Comparison of ENCODE assay signal across 24 cellular contexts in genomic region chr7:13091974-13092707, GRCh38.
"Had no signal": no experiment of that assay in that cellular context is flagged by ENCODE, and none has a peak within 500 bp of the region (broad histone marks: within the 10 kb centered on the region; RNA-seq: fewer than 3 reads in every experiment).

No MANE protein-coding gene starts in this region.

- H3K4me3 Mint-ChIP-seq: activated B cell treated with CpG ODN at 0.5 μM for 24 hours; activated CD4-positive, alpha-beta T cell treated with anti-CD3 and anti-CD28 coated beads for 36 hours; activated naive CD8-positive, alpha-beta T cell treated with anti-CD3 and anti-CD28 coated beads for 36 hours; activated T-cell treated with anti-CD3 and anti-CD28 coated beads, Interleukin-2, amount 50 U/mL, for 24 hours; nephron; stimulated activated effector memory CD8-positive, alpha-beta T cell treated with anti-CD3 and anti-CD28 coated beads, Interleukin-12 subunit alpha, Interleukin-12 subunit beta, amount 100 ng/mL, for 72 hours; stimulated activated naive CD8-positive, alpha-beta T cell treated with anti-CD3 and anti-CD28 coated beads, Interleukin-15, amount 100 ng/mL, for 72 hours had no signal

- H3K36me3 Mint-ChIP-seq: activated naive CD8-positive, alpha-beta T cell treated with anti-CD3 and anti-CD28 coated beads for 36 hours; stimulated activated effector memory CD8-positive, alpha-beta T cell treated with anti-CD3 and anti-CD28 coated beads, Interleukin-12 subunit alpha, Interleukin-12 subunit beta, amount 100 ng/mL, for 72 hours had no signal

- H3K36me3 ChIP-seq: gastrocnemius medialis, neutrophil, ovary, tibial artery had no signal

- H3K9me3 ChIP-seq: gastrocnemius medialis, neutrophil, ovary, psoas muscle, tibial artery had no signal

- H3K4me1 Mint-ChIP-seq: activated CD4-positive, alpha-beta T cell treated with anti-CD3 and anti-CD28 coated beads for 36 hours; activated naive CD8-positive, alpha-beta T cell treated with anti-CD3 and anti-CD28 coated beads for 36 hours; stimulated activated effector memory CD8-positive, alpha-beta T cell treated with anti-CD3 and anti-CD28 coated beads, Interleukin-12 subunit alpha, Interleukin-12 subunit beta, amount 100 ng/mL, for 72 hours; stimulated activated naive CD8-positive, alpha-beta T cell treated with anti-CD3 and anti-CD28 coated beads, Interleukin-15, amount 100 ng/mL, for 72 hours had no signal

- H3K27me3 Mint-ChIP-seq: activated B cell treated with CpG ODN at 0.5 μM for 24 hours had no signal

- H3K9me3 Mint-ChIP-seq: activated B cell treated with CpG ODN at 0.5 μM for 24 hours; activated naive CD8-positive, alpha-beta T cell treated with anti-CD3 and anti-CD28 coated beads for 36 hours; activated T-cell treated with anti-CD3 and anti-CD28 coated beads, Interleukin-2, amount 50 U/mL, for 24 hours; stimulated activated effector memory CD8-positive, alpha-beta T cell treated with anti-CD3 and anti-CD28 coated beads, Interleukin-12 subunit alpha, Interleukin-12 subunit beta, amount 100 ng/mL, for 72 hours had no signal

- H3K4me1 ChIP-seq: gastrocnemius medialis, psoas muscle, tibial artery had no signal

- H3K27ac Mint-ChIP-seq: activated B cell treated with CpG ODN at 0.5 μM for 24 hours; activated CD4-positive, alpha-beta T cell treated with anti-CD3 and anti-CD28 coated beads for 36 hours; activated naive CD8-positive, alpha-beta T cell treated with anti-CD3 and anti-CD28 coated beads for 36 hours; activated T-cell treated with anti-CD3 and anti-CD28 coated beads, Interleukin-2, amount 50 U/mL, for 24 hours; nephron; stimulated activated effector memory CD8-positive, alpha-beta T cell treated with anti-CD3 and anti-CD28 coated beads, Interleukin-12 subunit alpha, Interleukin-12 subunit beta, amount 100 ng/mL, for 72 hours; stimulated activated naive CD8-positive, alpha-beta T cell treated with anti-CD3 and anti-CD28 coated beads, Interleukin-15, amount 100 ng/mL, for 72 hours had no signal

- DNase-seq: activated B cell treated with CpG ODN at 0.5 μM for 24 hours; activated CD4-positive, alpha-beta T cell treated with anti-CD3 and anti-CD28 coated beads for 36 hours; activated CD4-positive, alpha-beta T cell treated with anti-CD3 and anti-CD28 coated beads, Interleukin-2, amount 50 U/mL, for 4 hours; activated CD8-positive, alpha-beta memory T cell treated with anti-CD3 and anti-CD28 coated beads for 24 hours; activated CD8-positive, alpha-beta memory T cell treated with anti-CD3 and anti-CD28 coated beads, Interleukin-2, amount 50 U/mL, for 4 hours; activated naive CD4-positive, alpha-beta T cell treated with Interleukin-2 at 50 U/mL for 16 hours; activated naive CD8-positive, alpha-beta T cell treated with anti-CD3 and anti-CD28 coated beads for 36 hours; activated T-cell treated with anti-CD3 and anti-CD28 coated beads, Interleukin-2, amount 50 U/mL, for 24 hours; amniotic stem cell; cerebellar nuclear complex; cortex of kidney; gastrocnemius medialis; hypothalamus; ovary; psoas muscle; right cardiac atrium; stimulated activated CD4-positive, alpha-beta T cell treated with anti-CD3 and anti-CD28 coated beads, Interleukin-2, amount 100 ng/mL, for 24 hours; stimulated activated naive CD8-positive, alpha-beta T cell treated with anti-CD3 and anti-CD28 coated beads, Interleukin-15, amount 100 ng/mL, for 72 hours; T1000; tibial artery had no signal

- H3K4me3 ChIP-seq: gastrocnemius medialis, ovary, psoas muscle, skin epidermis, tibial artery had no signal

- H3K27ac ChIP-seq: gastrocnemius medialis, neutrophil, ovary, psoas muscle, skin epidermis, tibial artery had no signal

- ATAC-seq: activated CD4-positive, alpha-beta T cell treated with anti-CD3 and anti-CD28 coated beads for 36 hours; gastrocnemius medialis; psoas muscle; right cardiac atrium; stimulated activated effector memory CD8-positive, alpha-beta T cell treated with anti-CD3 and anti-CD28 coated beads, Interleukin-12 subunit alpha, Interleukin-12 subunit beta, amount 100 ng/mL, for 72 hours; stimulated activated naive CD8-positive, alpha-beta T cell treated with anti-CD3 and anti-CD28 coated beads, Interleukin-15, amount 100 ng/mL, for 72 hours had no signal
